In genomic region chr3:31522152-31522551, GRCh38 we compare ENCODE assay signal across 9 cellular contexts. TPM values are rescaled to one million over a fixed set of nuclear protein-coding genes. Genes with fewer than 3 reads are reported as not detected.
DNase-seq lines count a peak whose midpoint lies in the region; ATAC-seq and TF ChIP-seq lines count a peak whose summit lies in the region.
"Had no signal": no experiment of that assay in that cellular context is flagged by ENCODE, and none has a peak within 500 bp of the region (broad histone marks: within the 10 kb centered on the region; RNA-seq: fewer than 3 reads in every experiment).

No MANE protein-coding gene starts in this region.

- no peaks in the 10 kb centered on the region for H3K9me3 Mint-ChIP-seq in activated B cell treated with CpG ODN at 0.5 μM for 24 hours
- H3K9me3 Mint-ChIP-seq in stimulated activated effector memory CD8-positive, alpha-beta T cell treated with anti-CD3 and anti-CD28 coated beads, Interleukin-12 subunit alpha, Interleukin-12 subunit beta, amount 100 ng/mL, for 72 hours, result no peaks in the 10 kb centered on the region

- no peak overlapping the region for H3K27ac ChIP-seq in vagina

- H3K4me1 Mint-ChIP-seq in activated B cell treated with CpG ODN at 0.5 μM for 24 hours, result peaks cover 11% of the 10 kb centered on the region
- peaks cover 11% of the 10 kb centered on the region for H3K4me1 Mint-ChIP-seq in stimulated activated effector memory CD8-positive, alpha-beta T cell treated with anti-CD3 and anti-CD28 coated beads, Interleukin-12 subunit alpha, Interleukin-12 subunit beta, amount 100 ng/mL, for 72 hours

- DNase-seq in activated gamma-delta T cell treated with Interleukin-2 at 50 U/mL for 16 hours (peak; percentile 25), activated gamma-delta T cell (lab: John Stamatoyannopoulos, UW) (no peak), activated B cell treated with CpG ODN at 0.5 μM for 24 hours (no peak), vagina (ENCODE audit: extremely low spot score in 2 of 2) (no peak)
- peak in 1 of 2 donors; percentile 54 for DNase-seq in stimulated activated effector memory CD8-positive, alpha-beta T cell treated with anti-CD3 and anti-CD28 coated beads, Interleukin-12 subunit alpha, Interleukin-12 subunit beta, amount 100 ng/mL, for 72 hours (ENCODE audit: low spot score in 2 of 2)
- DNase-seq in activated CD4-positive, CD25-positive, alpha-beta regulatory T cell treated with anti-CD3 and anti-CD28 coated beads, Interleukin-2, amount 50 U/mL, for 72 hours, result no peak
- DNase-seq: NCI-H524 treated with DMSO at 0.1 percent for 48 hours had no signal

- H3K4me3 ChIP-seq in vagina, result no peak overlapping the region

- H3K27me3 Mint-ChIP-seq in activated B cell treated with CpG ODN at 0.5 μM for 24 hours, result peaks cover 4% of the 10 kb centered on the region

- intact Hi-C loops in activated B cell treated with CpG ODN at 0.5 μM for 24 hours (cut with micrococcal nuclease) (no loop called here), vagina (cut with DNase I) (no loop called here)

- TF ChIP-seq POLR2A in vagina (IDR thresholded peaks at IDR 0.05), result no peak

- peak overlapping the region; percentile 24 for H3K4me3 Mint-ChIP-seq in activated B cell treated with CpG ODN at 0.5 μM for 24 hours
- H3K4me3 Mint-ChIP-seq in stimulated activated effector memory CD8-positive, alpha-beta T cell treated with anti-CD3 and anti-CD28 coated beads, Interleukin-12 subunit alpha, Interleukin-12 subunit beta, amount 100 ng/mL, for 72 hours, result no peak overlapping the region

- POLR2A ChIA-PET in activated B cell treated with CpG ODN at 0.5 μM for 24 hours (lab: Charles Lee), result interaction anchor here (0.6 to 3.0 kb wide), 2 partner anchors 11 to 361 kb away, joined by 4 to 15 read pairs; partner anchors contain the start of gene STT3B

- no peak for TF ChIP-seq CTCF in activated B cell treated with CpG ODN at 0.5 μM for 24 hours (IDR thresholded peaks at IDR 0.05)
- no peak for TF ChIP-seq CTCF in vagina (IDR thresholded peaks at IDR 0.05)

- H3K27ac Mint-ChIP-seq in activated B cell treated with CpG ODN at 0.5 μM for 24 hours, result no peak overlapping the region
- peak overlapping the region; percentile 24 for H3K27ac Mint-ChIP-seq in stimulated activated effector memory CD8-positive, alpha-beta T cell treated with anti-CD3 and anti-CD28 coated beads, Interleukin-12 subunit alpha, Interleukin-12 subunit beta, amount 100 ng/mL, for 72 hours

- ATAC-seq in HG03469 (IDR thresholded peaks at IDR 0.05; ENCODE audit: unreplicated experiment), result peak; percentile 65
- peak; percentile 82 for ATAC-seq in activated B cell treated with CpG ODN at 0.5 μM for 24 hours (ENCODE audit: low read depth)
- ATAC-seq in stimulated activated effector memory CD8-positive, alpha-beta T cell treated with anti-CD3 and anti-CD28 coated beads, Interleukin-12 subunit alpha, Interleukin-12 subunit beta, amount 100 ng/mL, for 72 hours, result peak; percentile 99
- no peak for ATAC-seq in HG03521 (IDR thresholded peaks at IDR 0.05; ENCODE audit: unreplicated experiment)

- no peaks in the 10 kb centered on the region for H3K27me3 ChIP-seq in vagina

- H3K4me1 ChIP-seq in vagina, result no peaks in the 10 kb centered on the region

- no peaks in the 10 kb centered on the region for H3K9me3 ChIP-seq in vagina

- CTCF ChIA-PET in activated B cell treated with CpG ODN at 0.5 μM for 24 hours (lab: Charles Lee), result no interaction called here

- H3K36me3 Mint-ChIP-seq in activated B cell treated with CpG ODN at 0.5 μM for 24 hours (ENCODE audit: low read depth), result no peaks in the 10 kb centered on the region
- H3K36me3 Mint-ChIP-seq in stimulated activated effector memory CD8-positive, alpha-beta T cell treated with anti-CD3 and anti-CD28 coated beads, Interleukin-12 subunit alpha, Interleukin-12 subunit beta, amount 100 ng/mL, for 72 hours, result no peaks in the 10 kb centered on the region

- no peaks in the 10 kb centered on the region for H3K36me3 ChIP-seq in vagina

RNA-seq across cellular contexts. Expression of gene STT3B, which starts 10.6 kb away (rescaled TPM):
- total RNA-seq in activated B cell treated with CpG ODN at 0.5 μM for 24 hours (62.5 and 66.1 TPM in 2 replicates), vagina (65.3 TPM)
